2 cellular contexts compared by ENCODE assay signal in genomic region chr19:55189424-55189823, GRCh38.
TF ChIP-seq lines count a peak whose summit lies in the region.

No MANE protein-coding gene starts in this region.

TF ChIP-seq in PFSK-1, 5 proteins besides CTCF, POLR2A, EP300 and RAD21:
- TF ChIP-seq POLR2AphosphoS5 (IDR thresholded peaks at IDR 0.05; ENCODE audit: low read depth, low read length) (peak; percentile 68), SIN3A (IDR thresholded peaks at IDR 0.05; ENCODE audit: borderline replicate concordance, insufficient read depth, low read length) (0 out of 2 replicates have a peak, but pooled peaks have one; percentile 73), FOXP2 (optimal IDR thresholded peaks at IDR 0.05; ENCODE audit: borderline replicate concordance, extremely low read depth, extremely low read length, insufficient read depth) (peak; percentile 97), TAF1 (IDR thresholded peaks at IDR 0.05; ENCODE audit: borderline replicate concordance, insufficient read depth, low read length) (no peak)
- TF ChIP-seq, protein P1, sequence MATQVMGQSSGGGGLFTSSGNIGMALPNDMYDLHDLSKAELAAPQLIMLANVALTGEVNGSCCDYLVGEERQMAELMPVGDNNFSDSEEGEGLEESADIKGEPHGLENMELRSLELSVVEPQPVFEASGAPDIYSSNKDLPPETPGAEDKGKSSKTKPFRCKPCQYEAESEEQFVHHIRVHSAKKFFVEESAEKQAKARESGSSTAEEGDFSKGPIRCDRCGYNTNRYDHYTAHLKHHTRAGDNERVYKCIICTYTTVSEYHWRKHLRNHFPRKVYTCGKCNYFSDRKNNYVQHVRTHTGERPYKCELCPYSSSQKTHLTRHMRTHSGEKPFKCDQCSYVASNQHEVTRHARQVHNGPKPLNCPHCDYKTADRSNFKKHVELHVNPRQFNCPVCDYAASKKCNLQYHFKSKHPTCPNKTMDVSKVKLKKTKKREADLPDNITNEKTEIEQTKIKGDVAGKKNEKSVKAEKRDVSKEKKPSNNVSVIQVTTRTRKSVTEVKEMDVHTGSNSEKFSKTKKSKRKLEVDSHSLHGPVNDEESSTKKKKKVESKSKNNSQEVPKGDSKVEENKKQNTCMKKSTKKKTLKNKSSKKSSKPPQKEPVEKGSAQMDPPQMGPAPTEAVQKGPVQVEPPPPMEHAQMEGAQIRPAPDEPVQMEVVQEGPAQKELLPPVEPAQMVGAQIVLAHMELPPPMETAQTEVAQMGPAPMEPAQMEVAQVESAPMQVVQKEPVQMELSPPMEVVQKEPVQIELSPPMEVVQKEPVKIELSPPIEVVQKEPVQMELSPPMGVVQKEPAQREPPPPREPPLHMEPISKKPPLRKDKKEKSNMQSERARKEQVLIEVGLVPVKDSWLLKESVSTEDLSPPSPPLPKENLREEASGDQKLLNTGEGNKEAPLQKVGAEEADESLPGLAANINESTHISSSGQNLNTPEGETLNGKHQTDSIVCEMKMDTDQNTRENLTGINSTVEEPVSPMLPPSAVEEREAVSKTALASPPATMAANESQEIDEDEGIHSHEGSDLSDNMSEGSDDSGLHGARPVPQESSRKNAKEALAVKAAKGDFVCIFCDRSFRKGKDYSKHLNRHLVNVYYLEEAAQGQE (IDR thresholded peaks at IDR 0.05; ENCODE audit: insufficient read depth in 1 of 2, low read depth in 2 of 2, low read length in 2 of 2) = peak; percentile 67 to 68

TF ChIP-seq in H1, 55 proteins besides CTCF, POLR2A, EP300 and RAD21:
- no peak for TF ChIP-seq GABPA (IDR thresholded peaks at IDR 0.05; ENCODE audit: borderline replicate concordance, insufficient read depth, low read length)
- no peak for TF ChIP-seq TAF1 (IDR thresholded peaks at IDR 0.05; ENCODE audit: low read depth, low read length)
- TF ChIP-seq TCF12 (IDR thresholded peaks at IDR 0.05; ENCODE audit: low read depth, low read length) = no peak
- no peak for TF ChIP-seq FOSL1 (IDR thresholded peaks at IDR 0.05; ENCODE audit: insufficient read depth, low read depth, low read length)
- TF ChIP-seq TEAD4 (IDR thresholded peaks at IDR 0.05; ENCODE audit: low read depth, low read length) = no peak
- no peak for TF ChIP-seq SP1 (IDR thresholded peaks at IDR 0.05; ENCODE audit: low read depth, low read length)
- no peak for TF ChIP-seq GTF2F1 (IDR thresholded peaks at IDR 0.05; ENCODE audit: borderline replicate concordance, low read depth, low read length)
- TF ChIP-seq KDM1A (IDR thresholded peaks at IDR 0.05; ENCODE audit: borderline replicate concordance, low read length) = no peak
- TF ChIP-seq SRF (IDR thresholded peaks at IDR 0.05; ENCODE audit: low read depth, low read length) = no peak
- TF ChIP-seq RXRA (IDR thresholded peaks at IDR 0.05; ENCODE audit: insufficient read depth, low read depth, low read length) = no peak
- TF ChIP-seq CEBPB (IDR thresholded peaks at IDR 0.05; ENCODE audit: low read depth, low read length) = no peak
- TF ChIP-seq BCL11A (IDR thresholded peaks at IDR 0.05; ENCODE audit: low read depth in 2 of 2, low read length in 2 of 2) = no peak
- TF ChIP-seq JUN (IDR thresholded peaks at IDR 0.05; ENCODE audit: low read depth, low read length) = no peak
TF ChIP-seq in H1: peak in this region for 0.
